ENCODE assay signal across 11 cellular contexts in the genomic region with DNA sequence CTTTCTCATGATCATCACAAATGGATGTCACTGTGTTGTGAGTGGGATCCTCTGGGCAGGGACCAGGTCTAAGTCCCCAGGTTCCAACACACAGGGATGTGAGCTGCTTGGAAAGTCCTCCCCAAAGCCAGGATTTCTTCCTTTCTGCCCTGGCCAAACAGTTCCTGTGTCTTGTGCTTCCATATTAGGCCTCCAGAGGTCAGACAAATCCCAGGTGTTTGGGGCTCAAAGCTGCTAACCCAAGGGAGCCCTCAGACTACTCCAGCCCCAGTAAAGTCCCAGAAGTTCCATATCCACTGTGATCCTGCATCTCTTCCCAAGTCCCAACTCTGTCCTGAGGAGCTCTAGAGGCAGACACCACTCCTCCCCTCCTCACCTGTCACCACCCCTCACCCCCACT. TPM values are rescaled to one million over a fixed set of nuclear protein-coding genes. Genes with fewer than 3 reads are reported as not detected.
DNase-seq lines count a peak whose midpoint lies in the region; ATAC-seq and TF ChIP-seq lines count a peak whose summit lies in the region.
"Had no signal": no experiment of that assay in that cellular context is flagged by ENCODE, and none has a peak within 500 bp of the region (broad histone marks: within the 10 kb centered on the region; RNA-seq: fewer than 3 reads in every experiment).

No MANE protein-coding gene starts in this region.

- no peak overlapping the region for H3K4me3 ChIP-seq in H7 (ENCODE audit: insufficient read depth, low read depth, low read length)
- H3K4me3 ChIP-seq in testis = no peak overlapping the region

- H3K4me1 ChIP-seq in testis = peaks cover 2% of the 10 kb centered on the region

- ATAC-seq in HG03442 (IDR thresholded peaks at IDR 0.05; ENCODE audit: unreplicated experiment) (no peak), GM21786 (IDR thresholded peaks at IDR 0.05; ENCODE audit: unreplicated experiment) (no peak), HG03025 (IDR thresholded peaks at IDR 0.05; ENCODE audit: low FRiP score, unreplicated experiment) (no peak)

- no peaks in the 10 kb centered on the region for H3K9me3 ChIP-seq in testis

- H3K27me3 ChIP-seq in H7 (ENCODE audit: control insufficient read depth, insufficient read depth, low read length) (no peaks in the 10 kb centered on the region), testis (no peaks in the 10 kb centered on the region)

- no peak overlapping the region for H3K27ac ChIP-seq in testis

- intact Hi-C loops in testis (cut with DNase I; ENCODE audit: low total_unique reads) = no loop called here

- in situ Hi-C loops in SK-MEL-5 (cut with HindIII; ENCODE audit: low pct_unique_long_range_greater_than_20kb, low sequenced_read_pairs) = no loop called here

- peak; percentile 31 for DNase-seq in AG20443 (ENCODE audit: low spot score)
- DNase-seq in H7 = peak; percentile 66
- DNase-seq in SK-MEL-5 (ENCODE audit: low read depth, low spot score) = peak; percentile 22
- peak; percentile 71 for DNase-seq in iPS-NIHi7 (ENCODE audit: extremely low spot score)
- no peak for DNase-seq in testis
- DNase-seq: activated naive CD8-positive, alpha-beta T cell treated with anti-CD3 and anti-CD28 coated beads for 36 hours; NCI-H226; trophoblast cell had no signal

- H3K36me3 ChIP-seq in H7 (replicated peaks; ENCODE audit: control insufficient read depth, insufficient read depth, low read length) (peaks cover 65% of the 10 kb centered on the region), testis (ENCODE audit: low read depth, missing control alignments) (no peaks in the 10 kb centered on the region)

- TF ChIP-seq POLR2A in testis (IDR thresholded peaks at IDR 0.05) = no peak

- TF ChIP-seq CTCF in testis (IDR thresholded peaks at IDR 0.05) = no peak

RNA-seq across cellular contexts. Expression of gene MAGOH, which starts 27.7 kb away (rescaled TPM):
- total RNA-seq in H7 (2014; rRNA removed; shearing (Covaris generic)) = 48.7 and 52.9 TPM in 2 replicates
- 37.7 and 45.4 TPM in 2 replicates for total RNA-seq in SK-MEL-5 (2014; rRNA removed; shearing (Covaris generic))
- polyA plus RNA-seq in SK-MEL-5 (2015; cell fraction: cytosol; rRNA removed) = 50.1 and 66.0 TPM in 2 replicates
- 11.4 and 17.6 TPM in 2 replicates for polyA plus RNA-seq in SK-MEL-5 (2015; cell fraction: nucleus; rRNA removed)
- 10 to 100 TPM; 32.0 to 39.1 TPM for total RNA-seq in testis
- polyA plus RNA-seq in testis (ENCODE audit: insufficient read depth, low read depth, low replicate concordance) = 50.0 TPM

RNA-seq across cellular contexts. Expression of gene CZIB, which starts 45.6 kb away (rescaled TPM):
- total RNA-seq in H7 (2014; rRNA removed; shearing (Covaris generic)) = 74.1 and 94.6 TPM in 2 replicates
- 36.0 and 40.7 TPM in 2 replicates for total RNA-seq in SK-MEL-5 (2014; rRNA removed; shearing (Covaris generic))
- 27.4 and 31.0 TPM in 2 replicates for polyA plus RNA-seq in SK-MEL-5 (2015; cell fraction: cytosol; rRNA removed)
- polyA plus RNA-seq in SK-MEL-5 (2015; cell fraction: nucleus; rRNA removed) = 204 and 205 TPM in 2 replicates
- 10 to 100 TPM; 55.0 to 55.4 TPM for total RNA-seq in testis
- polyA plus RNA-seq in testis (ENCODE audit: insufficient read depth, low read depth, low replicate concordance) = 97.2 TPM
